Comparison of ENCODE assay signal across 8 cellular contexts in the genomic region with DNA sequence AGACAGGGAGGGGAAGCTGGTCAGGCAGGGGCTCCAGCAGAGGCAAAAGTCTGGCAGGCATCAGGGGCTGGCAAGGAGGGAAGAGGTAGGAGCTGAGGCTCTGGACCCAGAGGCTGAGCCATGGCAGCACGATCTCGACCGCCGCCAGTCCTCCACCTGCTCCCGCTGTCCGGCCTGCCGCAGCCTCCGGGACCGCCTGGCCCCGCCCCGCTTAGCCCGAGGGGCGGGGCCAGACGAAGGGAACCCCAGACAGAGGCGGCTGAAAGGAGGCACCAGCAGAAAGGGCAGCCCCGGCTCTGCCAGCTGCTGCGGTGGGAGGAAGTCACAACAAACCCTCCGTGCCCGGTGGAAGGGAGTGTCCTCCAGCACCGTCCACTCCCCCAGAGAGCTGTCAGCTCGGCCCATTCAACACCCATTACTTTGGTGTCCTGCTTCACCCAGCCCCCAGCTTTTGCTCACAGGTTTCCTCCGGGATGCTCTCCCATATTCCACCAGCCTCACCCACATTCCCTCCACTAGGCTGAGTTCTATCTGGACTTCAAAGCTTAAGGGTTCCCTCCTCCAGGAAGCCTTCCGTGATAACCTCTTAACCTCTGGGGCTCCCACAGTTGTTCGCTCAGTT.
A peak's percentile ranks its signal among the peaks of the same experiment; 100 is the strongest.
DNase-seq lines count a peak whose midpoint lies in the region; ATAC-seq lines count a peak whose summit lies in the region.

Gene MFNG (minus strand): TSS at position 161 of the 622 bp plus-strand sequence. CDS start 207 bp downstream, outside the sequence.

- H3K9me3 Mint-ChIP-seq in central memory CD8-positive, alpha-beta T cell, result no peaks in the 10 kb centered on the region

- peak within 1 kb of the TSS; percentile 86 for H3K4me3 Mint-ChIP-seq in central memory CD8-positive, alpha-beta T cell

- peak within 1 kb of the TSS; percentile 97 for H3K27ac Mint-ChIP-seq in central memory CD8-positive, alpha-beta T cell (ENCODE audit: low read depth)

- H3K4me1 Mint-ChIP-seq in central memory CD8-positive, alpha-beta T cell, result peaks cover 82% of the 10 kb centered on the region

- H3K36me3 Mint-ChIP-seq in central memory CD8-positive, alpha-beta T cell (ENCODE audit: insufficient read depth), result peaks cover 29% of the 10 kb centered on the region

- peak; percentile 69 for DNase-seq in EL
- peak; percentile 86 for DNase-seq in MV-4-11 (lab: John Stamatoyannopoulos, UW)
- DNase-seq in activated CD4-positive, CD25-positive, alpha-beta regulatory T cell treated with anti-CD3 and anti-CD28 coated beads, Interleukin-2, amount 50 U/mL, for 16 hours (ENCODE audit: low read depth, low spot score), result peak; percentile 55
- DNase-seq in central memory CD8-positive, alpha-beta T cell (ENCODE audit: low spot score in 2 of 2), result peak; percentile 59 to 61
- DNase-seq in kidney tubule cell (ENCODE audit: low spot score), result peak; percentile 76
- peak; percentile 68 for DNase-seq in stimulated activated CD4-positive, alpha-beta T cell treated with anti-CD3 and anti-CD28 coated beads, Interleukin-2, amount 100 ng/mL, for 4 hours (ENCODE audit: low read depth)
- DNase-seq in DMS114 treated with DMSO at 0.1 percent for 48 hours (lab: John Stamatoyannopoulos, UW; ENCODE audit: unreplicated experiment), result no peak

- H3K27me3 Mint-ChIP-seq in central memory CD8-positive, alpha-beta T cell, result no peaks in the 10 kb centered on the region

- ATAC-seq in GM21737 (IDR thresholded peaks at IDR 0.05; ENCODE audit: unreplicated experiment), result peak; percentile 49
- peak; percentile 52 for ATAC-seq in central memory CD8-positive, alpha-beta T cell (replicated peaks; ENCODE audit: extremely low read depth, poor library complexity, severe bottlenecking)
